In the genomic region with DNA sequence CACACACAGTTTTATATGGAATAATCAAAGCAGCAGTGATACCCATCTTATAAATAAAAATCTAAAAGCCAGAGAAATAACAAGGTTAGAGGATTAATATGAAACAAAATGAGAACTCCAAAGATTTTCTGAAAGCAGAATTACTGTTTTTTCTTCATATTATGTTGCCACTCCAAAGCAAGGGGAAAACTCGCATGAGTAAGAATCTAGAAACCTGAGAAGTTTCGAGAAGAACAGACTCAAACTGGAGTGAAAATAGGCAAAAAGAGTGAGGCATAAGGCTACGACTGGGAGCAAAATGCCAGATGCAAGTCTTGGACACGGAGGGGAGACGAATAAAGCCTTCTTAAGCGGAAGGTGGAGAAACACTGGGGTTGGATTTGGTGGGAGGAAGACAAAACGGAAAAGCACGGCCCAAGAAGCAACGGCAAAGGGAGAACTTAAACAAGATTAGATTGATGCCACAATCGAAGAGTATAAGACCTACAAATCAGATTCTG, we compare ENCODE assay signal across 8 cellular contexts.
DNase-seq lines count a peak whose midpoint lies in the region; ATAC-seq and TF ChIP-seq lines count a peak whose summit lies in the region.

No MANE protein-coding gene starts in this region.

- H3K27me3 ChIP-seq in OCI-LY3 (ENCODE audit: low read depth, low read length) = no peaks in the 10 kb centered on the region
- H3K27me3 ChIP-seq in effector memory CD4-positive, alpha-beta T cell (replicated peaks; ENCODE audit: control insufficient read depth, insufficient read depth, low read length, poor library complexity, severe bottlenecking) = no peaks in the 10 kb centered on the region

- peaks cover 57% of the 10 kb centered on the region for H3K79me2 ChIP-seq in OCI-LY3 (ENCODE audit: low read length)

- ATAC-seq in HG03342 (IDR thresholded peaks at IDR 0.05; ENCODE audit: unreplicated experiment) (no peak), GM18519 (IDR thresholded peaks at IDR 0.05; ENCODE audit: low FRiP score, unreplicated experiment) (no peak), HG03159 (IDR thresholded peaks at IDR 0.05; ENCODE audit: unreplicated experiment) (no peak)

- peak overlapping the region; percentile 87 for H3K27ac ChIP-seq in OCI-LY3 (ENCODE audit: low read length)
- peak overlapping the region; percentile 85 for H3K27ac ChIP-seq in effector memory CD4-positive, alpha-beta T cell (ENCODE audit: insufficient read depth, low read length, poor library complexity, severe bottlenecking)

- H3K4me1 ChIP-seq in OCI-LY3 (ENCODE audit: low read length) = peaks cover 20% of the 10 kb centered on the region
- peaks cover 13% of the 10 kb centered on the region for H3K4me1 ChIP-seq in effector memory CD4-positive, alpha-beta T cell (ENCODE audit: control insufficient read depth, insufficient read depth, low read length, poor library complexity, severe bottlenecking)

- peaks cover 16% of the 10 kb centered on the region for H3K36me3 ChIP-seq in OCI-LY3 (replicated peaks; ENCODE audit: low read depth, low read length)
- no peaks in the 10 kb centered on the region for H3K36me3 ChIP-seq in effector memory CD4-positive, alpha-beta T cell (ENCODE audit: control insufficient read depth, insufficient read depth, low read length)

- H3K4me3 Mint-ChIP-seq in nephron = peak overlapping the region; percentile 94 to 99 (median 96)

- peak overlapping the region; percentile 87 for H3K9ac ChIP-seq in OCI-LY3 (ENCODE audit: low read length)

- peak in 2 of 3 experiments; percentile 45 to 80 for DNase-seq in NCI-H1417 (lab: John Stamatoyannopoulos, UW)
- no peak for DNase-seq in NCI-H1417 treated with DMSO at 0.1 percent for 48 hours (lab: John Stamatoyannopoulos, UW)
- DNase-seq in effector memory CD4-positive, alpha-beta T cell = no peak

- H3K27ac Mint-ChIP-seq in nephron = peak overlapping the region; percentile 99 to 100 (median 99)

- peak overlapping the region; percentile 100 for H3K4me2 ChIP-seq in OCI-LY3 (ENCODE audit: low read length)

- peaks cover 26% of the 10 kb centered on the region for H4K20me1 ChIP-seq in OCI-LY3 (ENCODE audit: insufficient read depth, low read length)

- peaks cover 25% of the 10 kb centered on the region for H3K4me1 Mint-ChIP-seq in nephron

- no peaks in the 10 kb centered on the region for H3K27me3 Mint-ChIP-seq in nephron (ENCODE audit: low read depth)

- H2AFZ ChIP-seq in OCI-LY3 (ENCODE audit: low read depth, low read length) = no peak overlapping the region

- TF ChIP-seq CTCF in OCI-LY3 (IDR thresholded peaks at IDR 0.05; ENCODE audit: low read depth, low read length) (no peak), nephron (IDR thresholded peaks at IDR 0.05; ENCODE audit: unreplicated experiment in 3 of 3) (no peak)

- H3K4me3 ChIP-seq in OCI-LY3 (ENCODE audit: low read length) = peak overlapping the region; percentile 82
- H3K4me3 ChIP-seq in effector memory CD4-positive, alpha-beta T cell (ENCODE audit: insufficient read depth, low read depth, low read length, poor library complexity, severe bottlenecking) = peak overlapping the region; percentile 82

- H3K36me3 Mint-ChIP-seq in nephron (ENCODE audit: low read depth) = peaks cover 13% of the 10 kb centered on the region

- no peaks in the 10 kb centered on the region for H3K9me3 ChIP-seq in OCI-LY3 (ENCODE audit: insufficient read depth, low read length)
- H3K9me3 ChIP-seq in effector memory CD4-positive, alpha-beta T cell (ENCODE audit: control insufficient read depth, low read length) = no peaks in the 10 kb centered on the region

- no peaks in the 10 kb centered on the region for H3K9me3 Mint-ChIP-seq in nephron

Comparison
In these comparisons a context has a peak if more than half of its experiments do, and no peak if none do; other contexts are left out.
1. DNase-seq: peak in NCI-H1417 (2 of 3); none in NCI-H1417 treated with DMSO at 0.1 percent for 48 hours (single experiment) and effector memory CD4-positive, alpha-beta T cell (0 of 3).